In genomic region chr3:178388473-178388872, GRCh38 we compare ENCODE assay signal across 30 cellular contexts.
"Had no signal": no experiment of that assay in that cellular context is flagged by ENCODE, and none has a peak within 500 bp of the region (broad histone marks: within the 10 kb centered on the region; RNA-seq: fewer than 3 reads in every experiment).

No MANE protein-coding gene starts in this region.

- DNase-seq: activated CD4-positive, alpha-beta T cell treated with anti-CD3 and anti-CD28 coated beads for 36 hours; activated CD4-positive, alpha-beta T cell treated with anti-CD3 and anti-CD28 coated beads, Interleukin-2, amount 10 ng/mL, durations not matched to agents 7 days and 5 days; activated CD4-positive, alpha-beta T cell treated with anti-CD3 and anti-CD28 coated beads, Interleukin-2, amount 50 U/mL, for 48 hours; activated CD8-positive, alpha-beta T cell treated with anti-CD3 and anti-CD28 coated beads, Interleukin-2, amount 10 ng/mL, durations not matched to agents 7 days and 5 days; activated gamma-delta T cell treated with Interleukin-2 at 50 U/mL for 16 hours; activated naive CD4-positive, alpha-beta T cell treated with anti-CD3 and anti-CD28 coated beads for 36 hours; activated T-cell treated with anti-CD3 and anti-CD28 coated beads, Interleukin-2, amount 50 U/mL, for 4 hours; adrenal gland; body of pancreas; caudate nucleus; cerebellar nuclear complex; Karpas-422; MG63; NCI-H1048; NCI-H1105 treated with DMSO at 0.1 percent for 48 hours; NCI-H1436; NCI-H1694; NCI-H1930; NCI-H2081 treated with DMSO at 0.1 percent for 48 hours; NCI-H226; NCI-H446 treated with DMSO at 0.1 percent for 48 hours; NCI-H524; NCI-H69; SHP77; SJCRH30 had no signal

- H3K9me3 ChIP-seq: adrenal gland, body of pancreas, MG63, SJCRH30 had no signal

- H3K4me3 ChIP-seq: adrenal gland, body of pancreas, MG63, SJCRH30, SK-N-MC had no signal

- H3K27me3 ChIP-seq: adrenal gland, body of pancreas, MG63, SJCRH30 had no signal

- ATAC-seq: activated CD4-positive, alpha-beta T cell treated with anti-CD3 and anti-CD28 coated beads for 36 hours; activated CD4-positive, CD25-positive, alpha-beta regulatory T cell treated with anti-CD3 and anti-CD28 coated beads, Interleukin-2, amount 50 U/mL, for 24 hours; activated CD8-positive, alpha-beta T cell treated with anti-CD3 and anti-CD28 coated beads, Interleukin-2, amount 10 ng/mL, durations not matched to agents 7 days and 5 days; activated naive CD4-positive, alpha-beta T cell treated with anti-CD3 and anti-CD28 coated beads, Interleukin-2, amount 50 U/mL, for 72 hours; activated T-cell treated with anti-CD3 and anti-CD28 coated beads, Interleukin-2, amount 50 U/mL, for 4 hours; body of pancreas; Panc1; WTC11 had no signal

- H3K4me1 ChIP-seq: body of pancreas had no signal

- H3K27ac ChIP-seq: adrenal gland, body of pancreas, SJCRH30, SK-N-MC had no signal

- H3K36me3 ChIP-seq: adrenal gland, MG63, SJCRH30 had no signal
